Comparison of ENCODE assay signal across 8 cellular contexts in the genomic region with DNA sequence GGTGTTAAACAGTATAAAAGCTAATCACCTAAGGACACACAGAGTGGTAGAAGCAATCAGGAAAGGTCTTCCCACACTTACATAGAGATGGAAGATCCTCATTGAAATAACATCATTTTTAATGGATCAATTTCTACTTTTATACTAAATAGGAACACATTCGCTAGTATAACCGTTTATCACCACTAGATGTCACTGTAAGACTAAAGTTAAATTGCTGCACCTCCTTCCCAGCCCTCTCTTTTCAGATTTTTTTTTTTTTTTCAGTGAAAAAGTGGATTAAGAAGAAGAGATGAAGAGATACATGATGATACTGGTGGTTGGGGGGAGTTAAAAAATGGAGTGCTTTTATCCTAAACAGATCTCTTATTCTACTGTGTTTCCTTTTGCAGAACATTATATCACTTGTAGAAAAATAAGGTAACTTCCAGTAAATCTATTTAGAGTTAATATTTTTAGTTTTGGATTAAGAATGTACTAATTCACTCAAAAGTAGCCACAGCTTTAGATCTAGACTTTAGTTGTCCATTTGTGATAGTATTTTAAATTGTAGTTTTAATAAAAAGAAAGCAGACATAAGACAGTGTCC.
DNase-seq lines count a peak whose midpoint lies in the region; ATAC-seq and TF ChIP-seq lines count a peak whose summit lies in the region.

No MANE protein-coding gene starts in this region.

- TF ChIP-seq POLR2A in right lobe of liver (IDR thresholded peaks at IDR 0.05), result no peak

- TF ChIP-seq CTCF in heart right ventricle (IDR thresholded peaks at IDR 0.05) (peak; percentile 33 to 72 (median 67)), right lobe of liver (IDR thresholded peaks at IDR 0.05) (peak; percentile 66 to 69 (median 68))

- DNase-seq in heart right ventricle (no peak), right cardiac atrium (no peak), NCI-H345 treated with DMSO at 0.1 percent for 48 hours (lab: John Stamatoyannopoulos, UW; ENCODE audit: unreplicated experiment) (peak; percentile 1), brain pericyte (ENCODE audit: low read depth, low spot score) (peak; percentile 13), right lobe of liver (no peak), cortex of kidney (lab: John Stamatoyannopoulos, UW) (no peak)
- no peak for DNase-seq in activated CD8-positive, alpha-beta memory T cell treated with anti-CD3 and anti-CD28 coated beads, Interleukin-2, amount 50 U/mL, for 48 hours

- peak in 2 of 8 donors; percentile 29 to 53 for ATAC-seq in heart right ventricle
- ATAC-seq in right cardiac atrium, result no peak
- peak; percentile 78 for ATAC-seq in HG02642 (IDR thresholded peaks at IDR 0.05; ENCODE audit: poor library complexity, unreplicated experiment)
- ATAC-seq in right lobe of liver, result peak; percentile 70 to 76 (median 75)

- 0 to 2% methylated on average over 2 of the region's 2 CpGs for WGBS in heart right ventricle, 2 donors
- WGBS in right cardiac atrium, result under 1% methylated on average over 2 of the region's 2 CpGs
- WGBS in right lobe of liver (ENCODE audit: insufficient coverage, low coverage, low lambda C conversion rate, missing lambda C conversion rate), result 0% methylated on average over 2 of the region's 2 CpGs

- intact Hi-C loops in heart right ventricle (cut with DNase I) (no loop called here), right cardiac atrium (cut with DNase I) (no loop called here), right lobe of liver (cut with DNase I) (no loop called here)

- H3K27me3 ChIP-seq in heart right ventricle (no peaks in the 10 kb centered on the region), right cardiac atrium (ENCODE audit: control insufficient read depth, insufficient read depth) (no peaks in the 10 kb centered on the region), right lobe of liver (no peaks in the 10 kb centered on the region)

- H3K9me3 ChIP-seq in heart right ventricle, result no peaks in the 10 kb centered on the region
- H3K9me3 ChIP-seq in right cardiac atrium (ENCODE audit: control insufficient read depth, low read length), result no peaks in the 10 kb centered on the region
- no peaks in the 10 kb centered on the region for H3K9me3 ChIP-seq in right lobe of liver

- H3K4me3 ChIP-seq in heart right ventricle (no peak overlapping the region), right cardiac atrium (ENCODE audit: low read length) (no peak overlapping the region), right lobe of liver (no peak overlapping the region)

- H3K4me1 ChIP-seq in heart right ventricle (no peaks in the 10 kb centered on the region), right cardiac atrium (ENCODE audit: control insufficient read depth, insufficient read depth, low read length) (no peaks in the 10 kb centered on the region), right lobe of liver (no peaks in the 10 kb centered on the region)

- H3K36me3 ChIP-seq in heart right ventricle (no peaks in the 10 kb centered on the region), right lobe of liver (no peaks in the 10 kb centered on the region)

- H3K27ac ChIP-seq in heart right ventricle (no peak overlapping the region), right cardiac atrium (ENCODE audit: low read length) (no peak overlapping the region), right lobe of liver (no peak overlapping the region)

Comparison
In these comparisons a context has a peak if more than half of its experiments do, and no peak if none do; other contexts are left out.
1. ATAC-seq: peak in HG02642 (single experiment) and right lobe of liver (4 of 4); none in right cardiac atrium (0 of 2).
2. DNase-seq: peak in NCI-H345 treated with DMSO at 0.1 percent for 48 hours (single experiment) and brain pericyte (single experiment); none in heart right ventricle (0 of 2), right cardiac atrium (0 of 3), right lobe of liver (0 of 3), cortex of kidney (single experiment) and activated CD8-positive, alpha-beta memory T cell treated with anti-CD3 and anti-CD28 coated beads, Interleukin-2, amount 50 U/mL, for 48 hours (single experiment).